Comparison of ENCODE assay signal across 13 cellular contexts in the genomic region with DNA sequence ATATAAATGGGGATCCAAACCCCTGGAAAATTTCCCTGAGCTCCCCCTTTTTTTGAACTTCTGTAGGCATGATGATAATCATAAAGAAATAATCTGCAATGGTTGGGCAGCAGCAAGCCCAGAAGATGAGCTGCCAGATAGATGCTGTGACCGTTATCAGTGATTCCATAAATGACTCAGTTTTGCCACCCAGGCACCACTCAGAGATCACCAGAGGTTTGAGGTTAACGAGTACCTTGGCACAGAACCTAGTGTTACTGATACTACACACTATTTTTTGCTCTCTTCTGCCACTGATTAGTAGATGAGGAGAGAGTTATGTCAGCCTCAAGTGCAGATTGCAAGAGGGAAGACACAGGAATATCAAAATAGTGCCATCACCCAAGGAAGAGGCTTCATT.
DNase-seq lines count a peak whose midpoint lies in the region; ATAC-seq and FAIRE-seq lines count a peak whose summit lies in the region.
"Had no signal": no experiment of that assay in that cellular context is flagged by ENCODE, and none has a peak within 500 bp of the region (broad histone marks: within the 10 kb centered on the region; RNA-seq: fewer than 3 reads in every experiment).

No MANE protein-coding gene starts in this region.

- H3K27me3 Mint-ChIP-seq in activated T-helper 2 cell treated with anti-CD3 and anti-CD28 coated beads, Interferon-gamma antibody, Interleukin-2, Interleukin-4, amounts not matched to agents 10 μg/mL and 5 μg/mL and 100 μg/mL, durations not matched to agents 14 hours and 24 hours and 36 hours (ENCODE audit: low read depth): no peaks in the 10 kb centered on the region
- no peaks in the 10 kb centered on the region for H3K27me3 Mint-ChIP-seq in naive thymus-derived CD8-positive, alpha-beta T cell

- no peak for FAIRE-seq in HTR-8/SVneo (lab: Jason Lieb, UNC)
- FAIRE-seq: D721Med had no signal

- peak overlapping the region; percentile 65 for H3K27ac Mint-ChIP-seq in activated T-helper 2 cell treated with anti-CD3 and anti-CD28 coated beads, Interferon-gamma antibody, Interleukin-2, Interleukin-4, amounts not matched to agents 10 μg/mL and 5 μg/mL and 100 μg/mL, durations not matched to agents 14 hours and 24 hours and 36 hours
- H3K27ac Mint-ChIP-seq in naive thymus-derived CD8-positive, alpha-beta T cell: no peak overlapping the region
- H3K27ac Mint-ChIP-seq: endodermal cell, H9 had no signal

- POLR2A ChIA-PET in naive thymus-derived CD8-positive, alpha-beta T cell (lab: Charles Lee): no interaction called here

- peaks cover 6% of the 10 kb centered on the region for H3K9me3 Mint-ChIP-seq in activated T-helper 2 cell treated with anti-CD3 and anti-CD28 coated beads, Interferon-gamma antibody, Interleukin-2, Interleukin-4, amounts not matched to agents 10 μg/mL and 5 μg/mL and 100 μg/mL, durations not matched to agents 14 hours and 24 hours and 36 hours
- H3K9me3 Mint-ChIP-seq in naive thymus-derived CD8-positive, alpha-beta T cell: no peaks in the 10 kb centered on the region
- H3K9me3 Mint-ChIP-seq: endodermal cell, H9 had no signal

- DNase-seq in LHCN-M2 (ENCODE audit: low read depth) (peak; percentile 19), AML-193 (lab: John Stamatoyannopoulos, UW) (no peak), HTR-8/SVneo (ENCODE audit: insufficient read length, low spot score) (no peak)
- peak; percentile 46 for DNase-seq in activated T-helper 2 cell treated with anti-CD3 and anti-CD28 coated beads, Interferon-gamma antibody, Interleukin-2, Interleukin-4, amounts not matched to agents 10 μg/mL and 5 μg/mL and 100 μg/mL, durations not matched to agents 14 hours and 24 hours and 36 hours (ENCODE audit: low spot score)
- DNase-seq in stimulated activated CD8-positive, alpha-beta memory T cell treated with anti-CD3 and anti-CD28 coated beads, Interleukin-12 subunit alpha, Interleukin-12 subunit beta, amount 100 ng/mL, for 4 hours (ENCODE audit: low read depth): peak; percentile 24
- DNase-seq in naive thymus-derived CD8-positive, alpha-beta T cell: no peak
- DNase-seq: endodermal cell, H9, NCI-H1105, NCI-H774, posterior cingulate gyrus had no signal

- peak; percentile 43 for ATAC-seq in GM18867 (IDR thresholded peaks at IDR 0.05; ENCODE audit: unreplicated experiment)
- ATAC-seq in naive thymus-derived CD8-positive, alpha-beta T cell: no peak

- H3K36me3 Mint-ChIP-seq in activated T-helper 2 cell treated with anti-CD3 and anti-CD28 coated beads, Interferon-gamma antibody, Interleukin-2, Interleukin-4, amounts not matched to agents 10 μg/mL and 5 μg/mL and 100 μg/mL, durations not matched to agents 14 hours and 24 hours and 36 hours (ENCODE audit: low read depth): peaks cover under 1% of the 10 kb centered on the region
- H3K36me3 Mint-ChIP-seq in naive thymus-derived CD8-positive, alpha-beta T cell: peaks cover 0 to 4% (median 0%) of the 10 kb centered on the region in 3 donors

- no peak overlapping the region for H3K4me3 Mint-ChIP-seq in activated T-helper 2 cell treated with anti-CD3 and anti-CD28 coated beads, Interferon-gamma antibody, Interleukin-2, Interleukin-4, amounts not matched to agents 10 μg/mL and 5 μg/mL and 100 μg/mL, durations not matched to agents 14 hours and 24 hours and 36 hours (ENCODE audit: low read depth)
- H3K4me3 Mint-ChIP-seq in naive thymus-derived CD8-positive, alpha-beta T cell: no peak overlapping the region
- H3K4me3 Mint-ChIP-seq: endodermal cell, H9 had no signal

- intact Hi-C loops in activated T-helper 2 cell treated with anti-CD3 and anti-CD28 coated beads, Interferon-gamma antibody, Interleukin-2, Interleukin-4, amounts not matched to agents 10 μg/mL and 5 μg/mL and 100 μg/mL, durations not matched to agents 14 hours and 24 hours and 36 hours (cut with micrococcal nuclease): loop anchor here (1.0 to 5.0 kb wide), 6 partner anchors 10 to 1293 kb away; no protein-coding TSS in a partner anchor

- peaks cover 60% of the 10 kb centered on the region for H3K4me1 Mint-ChIP-seq in activated T-helper 2 cell treated with anti-CD3 and anti-CD28 coated beads, Interferon-gamma antibody, Interleukin-2, Interleukin-4, amounts not matched to agents 10 μg/mL and 5 μg/mL and 100 μg/mL, durations not matched to agents 14 hours and 24 hours and 36 hours (ENCODE audit: low read depth)
- peaks cover 1 to 28% (median 11%) of the 10 kb centered on the region in 4 donors for H3K4me1 Mint-ChIP-seq in naive thymus-derived CD8-positive, alpha-beta T cell
- H3K4me1 Mint-ChIP-seq: endodermal cell, H9 had no signal

Comparison
In these comparisons a context has a peak if more than half of its experiments do, and no peak if none do; other contexts are left out.
1. DNase-seq: peak in LHCN-M2 (single experiment), activated T-helper 2 cell treated with anti-CD3 and anti-CD28 coated beads, Interferon-gamma antibody, Interleukin-2, Interleukin-4, amounts not matched to agents 10 μg/mL and 5 μg/mL and 100 μg/mL, durations not matched to agents 14 hours and 24 hours and 36 hours (single experiment) and stimulated activated CD8-positive, alpha-beta memory T cell treated with anti-CD3 and anti-CD28 coated beads, Interleukin-12 subunit alpha, Interleukin-12 subunit beta, amount 100 ng/mL, for 4 hours (single experiment); none in AML-193 (0 of 2), HTR-8/SVneo (single experiment) and naive thymus-derived CD8-positive, alpha-beta T cell (0 of 10).